ENCODE assay signal across 17 cellular contexts in genomic region chr15:46710561-46710960, GRCh38.
"Had no signal": no experiment of that assay in that cellular context is flagged by ENCODE, and none has a peak within 500 bp of the region (broad histone marks: within the 10 kb centered on the region; RNA-seq: fewer than 3 reads in every experiment).

No MANE protein-coding gene starts in this region.

- H3K4me2 ChIP-seq: neural progenitor cell had no signal

- H3K4me1 ChIP-seq: neural progenitor cell, right lobe of liver, tibial nerve, upper lobe of right lung, uterus had no signal

- H3K27me3 ChIP-seq: neural progenitor cell, right lobe of liver, tibial nerve, upper lobe of right lung, uterus had no signal

- DNase-seq: cortex of kidney; mucosa of descending colon; naive B cell; right lobe of liver; small intestine; stimulated activated CD4-positive, alpha-beta T cell treated with anti-CD3 and anti-CD28 coated beads, Interleukin-15, amount 100 ng/mL, for 24 hours; stimulated activated CD4-positive, alpha-beta T cell treated with anti-CD3 and anti-CD28 coated beads, Interleukin-2, amount 100 ng/mL, for 48 hours; stimulated activated naive B cell treated with anti-CD40 and anti-IgM and Interleukin-4, amounts not matched to agents 10 μg/mL and 1 μg/mL and 100 μg/mL, for 72 hours; upper lobe of right lung; uterus had no signal

- H2AFZ ChIP-seq: neural progenitor cell, parathyroid adenoma had no signal

- FAIRE-seq: frontal cortex, keratinocyte, small intestine had no signal

- H3K36me3 ChIP-seq: neural progenitor cell, right lobe of liver, thoracic aorta, tibial nerve, upper lobe of right lung, uterus had no signal

- H3K4me3 ChIP-seq: lung, mucosa of descending colon, neural progenitor cell, right lobe of liver, thoracic aorta, tibial nerve, upper lobe of right lung, uterus had no signal

- H3K79me2 ChIP-seq: parathyroid adenoma had no signal

- H3K9me3 ChIP-seq: mucosa of descending colon, right lobe of liver, thoracic aorta, upper lobe of right lung, uterus had no signal

- H3K9ac ChIP-seq: neural progenitor cell, parathyroid adenoma had no signal

- H3K27ac ChIP-seq: neural progenitor cell, parathyroid adenoma, right lobe of liver, thoracic aorta, tibial nerve, upper lobe of right lung, uterus had no signal
